Comparison of ENCODE assay signal across 6 cellular contexts in the genomic region with DNA sequence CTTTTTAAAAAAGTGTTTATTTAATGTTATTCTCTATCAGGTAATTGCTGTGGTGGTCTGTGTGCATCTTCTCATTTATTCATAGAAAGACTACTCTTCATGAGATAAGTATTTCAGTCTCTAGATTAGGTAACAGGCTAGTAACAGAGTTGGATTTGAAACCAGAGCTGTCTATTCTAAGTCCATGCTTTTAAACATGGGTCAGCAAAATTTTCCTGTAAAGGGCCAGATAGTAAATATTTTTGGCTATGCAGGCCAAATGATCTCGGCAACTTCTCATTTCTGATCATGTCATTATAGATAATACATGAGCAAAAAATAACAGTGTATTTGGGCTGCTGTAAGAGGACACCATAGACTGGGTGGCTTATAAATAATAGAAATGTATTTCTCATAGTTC.
"Had no signal": no experiment of that assay in that cellular context is flagged by ENCODE, and none has a peak within 500 bp of the region (broad histone marks: within the 10 kb centered on the region; RNA-seq: fewer than 3 reads in every experiment).

No MANE protein-coding gene starts in this region.

- H3K27ac ChIP-seq: HL-60 had no signal

- FAIRE-seq: HTR-8/SVneo, K562 had no signal

- DNase-seq: IMR-90, KBM-7, KG1 had no signal

- ATAC-seq: K562 had no signal

- H3K4me3 ChIP-seq: K562 had no signal
